Comparison of ENCODE assay signal across 28 cellular contexts in the genomic region with DNA sequence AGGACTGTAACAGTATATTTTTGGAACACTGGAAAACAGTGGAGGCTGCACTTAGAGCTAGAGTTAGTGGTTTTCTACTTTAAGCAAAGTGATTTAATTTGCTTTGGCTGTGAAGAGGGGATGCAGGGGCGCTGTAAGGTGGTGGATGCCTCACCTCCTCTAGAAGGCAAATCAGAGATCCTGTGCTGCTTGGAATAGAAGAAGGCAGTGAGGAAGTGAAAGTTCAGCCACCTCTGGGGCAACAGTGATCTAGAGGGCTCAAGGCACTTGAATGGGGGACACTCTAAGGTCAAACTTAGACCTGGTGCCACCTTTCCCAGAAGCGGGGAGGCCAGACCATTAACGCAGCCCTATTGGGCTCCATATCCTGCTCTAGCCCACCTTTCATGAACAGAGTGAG. TPM values are rescaled to one million over a fixed set of nuclear protein-coding genes. Genes with fewer than 3 reads are reported as not detected.
DNase-seq lines count a peak whose midpoint lies in the region; ATAC-seq and TF ChIP-seq lines count a peak whose summit lies in the region.
"Had no signal": no experiment of that assay in that cellular context is flagged by ENCODE, and none has a peak within 500 bp of the region (broad histone marks: within the 10 kb centered on the region; RNA-seq: fewer than 3 reads in every experiment).

No MANE protein-coding gene starts in this region.

- H2AFZ ChIP-seq in OCI-LY3 (ENCODE audit: low read depth, low read length), result no peak overlapping the region

- H3K27me3 ChIP-seq in OCI-LY3 (ENCODE audit: low read depth, low read length), result 0 out of 2 replicates have a peak, but pooled peaks cover 2% of the 10 kb centered on the region
- H3K27me3 ChIP-seq: brain microvascular endothelial cell had no signal

- H3K4me1 ChIP-seq in OCI-LY3 (ENCODE audit: low read length), result peaks cover 35% of the 10 kb centered on the region
- H3K4me1 ChIP-seq: prostate gland had no signal

- H3K27ac ChIP-seq in OCI-LY3 (ENCODE audit: low read length), result no peak overlapping the region
- H3K27ac ChIP-seq: brain microvascular endothelial cell, coronary artery, prostate gland had no signal

- no peak for TF ChIP-seq CTCF in OCI-LY3 (IDR thresholded peaks at IDR 0.05; ENCODE audit: low read depth, low read length)

- H4K20me1 ChIP-seq in OCI-LY3 (ENCODE audit: insufficient read depth, low read length), result no peaks in the 10 kb centered on the region

- DNase-seq in immature natural killer cell (no peak), OCI-M2 (lab: John Stamatoyannopoulos, UW; ENCODE audit: unreplicated experiment) (no peak), medulla oblongata (ENCODE audit: extremely low spot score) (no peak)
- DNase-seq in stimulated activated CD4-positive, alpha-beta T cell treated with anti-CD3 and anti-CD28 coated beads, Interleukin-2, amount 100 ng/mL, for 24 hours, result no peak
- DNase-seq: activated CD4-positive, alpha-beta T cell treated with anti-CD3 and anti-CD28 coated beads for 1 hour; activated naive CD8-positive, alpha-beta T cell treated with anti-CD3 and anti-CD28 coated beads, Interleukin-2, amount 50 U/mL, for 24 hours; brain microvascular endothelial cell; CD4-positive, CD25-positive, alpha-beta regulatory T cell; DMS53; mesendoderm; natural killer cell; NCI-H1092 treated with DMSO at 0.1 percent for 48 hours; NCI-H2107; NCI-H526 treated with DMSO at 0.1 percent for 48 hours; stimulated activated CD8-positive, alpha-beta memory T cell treated with anti-CD3 and anti-CD28 coated beads, Interleukin-4, amount 100 ng/mL, for 48 hours; substantia nigra; T1000 had no signal

- H3K36me3 ChIP-seq in OCI-LY3 (replicated peaks; ENCODE audit: low read depth, low read length), result no peaks in the 10 kb centered on the region
- H3K36me3 ChIP-seq: brain microvascular endothelial cell, prostate gland had no signal

- peaks cover 0 to 4% (median 3%) of the 10 kb centered on the region in 3 donors for H3K36me3 Mint-ChIP-seq in immature natural killer cell
- H3K36me3 Mint-ChIP-seq: CD4-positive, CD25-positive, alpha-beta regulatory T cell had no signal

- peaks cover 18 to 19% of the 10 kb centered on the region in 2 donors for H3K4me1 Mint-ChIP-seq in immature natural killer cell

- no peaks in the 10 kb centered on the region for H3K9me3 ChIP-seq in OCI-LY3 (ENCODE audit: insufficient read depth, low read length)
- H3K9me3 ChIP-seq: prostate gland had no signal

- H3K4me2 ChIP-seq in OCI-LY3 (ENCODE audit: low read length), result 0 out of 2 replicates have a peak overlapping the region, but pooled peaks have one; percentile 3
- H3K4me2 ChIP-seq: smooth muscle cell had no signal

- H3K9me3 Mint-ChIP-seq in immature natural killer cell, result no peaks in the 10 kb centered on the region
- H3K9me3 Mint-ChIP-seq: natural killer cell had no signal

- no peak overlapping the region for H3K4me3 Mint-ChIP-seq in immature natural killer cell
- H3K4me3 Mint-ChIP-seq: activated naive CD8-positive, alpha-beta T cell treated with anti-CD3 and anti-CD28 coated beads, Interleukin-2, amount 50 U/mL, for 24 hours; CD4-positive, CD25-positive, alpha-beta regulatory T cell; natural killer cell had no signal

- no peaks in the 10 kb centered on the region for H3K79me2 ChIP-seq in OCI-LY3 (ENCODE audit: low read length)

- peak; percentile 62 for ATAC-seq in GM18861 (IDR thresholded peaks at IDR 0.05; ENCODE audit: unreplicated experiment)
- peak; percentile 52 for ATAC-seq in GM21529 (IDR thresholded peaks at IDR 0.05; ENCODE audit: unreplicated experiment)
- peak; percentile 49 for ATAC-seq in HG03354 (IDR thresholded peaks at IDR 0.05; ENCODE audit: poor library complexity, severe bottlenecking, unreplicated experiment)
- ATAC-seq: activated naive CD8-positive, alpha-beta T cell treated with anti-CD3 and anti-CD28 coated beads, Interleukin-2, amount 50 U/mL, for 24 hours; HCT116; K562; natural killer cell had no signal

- H3K9ac ChIP-seq in OCI-LY3 (ENCODE audit: low read length), result no peak overlapping the region

- peaks cover 8 to 12% (median 10%) of the 10 kb centered on the region in 3 donors for H3K27me3 Mint-ChIP-seq in immature natural killer cell (ENCODE audit: low read depth in 3 of 3)

- no peak overlapping the region for H3K4me3 ChIP-seq in OCI-LY3 (ENCODE audit: low read length)
- H3K4me3 ChIP-seq: coronary artery, K562, prostate gland, smooth muscle cell had no signal

- H3K27ac Mint-ChIP-seq in immature natural killer cell, result no peak overlapping the region
- H3K27ac Mint-ChIP-seq: activated naive CD8-positive, alpha-beta T cell treated with anti-CD3 and anti-CD28 coated beads, Interleukin-2, amount 50 U/mL, for 24 hours; activated T-helper 2 cell treated with anti-CD3 and anti-CD28 coated beads, Interferon-gamma antibody, Interleukin-2, Interleukin-4, amounts not matched to agents 10 μg/mL and 5 μg/mL and 100 μg/mL, durations not matched to agents 14 hours and 24 hours and 36 hours; CD4-positive, CD25-positive, alpha-beta regulatory T cell; natural killer cell had no signal

RNA-seq across cellular contexts. Expression of a gene that starts 19.0 kb away (rescaled TPM):
- 100 to 1,000 TPM in 1 of 3 donors, 10 to 100 TPM in 2; 82.3 to 112 (median 84.5) TPM for polyA plus RNA-seq in immature natural killer cell

RNA-seq across cellular contexts. Expression of a gene that starts 37.4 kb away (rescaled TPM):
- polyA plus RNA-seq in immature natural killer cell, result not detected
- polyA plus RNA-seq: AG04450; CD4-positive, CD25-positive, alpha-beta regulatory T cell; K562; smooth muscle cell had no signal
